ENCODE assay signal across 11 cellular contexts in genomic region chr11:69122337-69122641, GRCh38. TPM values are rescaled to one million over a fixed set of nuclear protein-coding genes. Genes with fewer than 3 reads are reported as not detected.
DNase-seq lines count a peak whose midpoint lies in the region; ATAC-seq, FAIRE-seq and TF ChIP-seq lines count a peak whose summit lies in the region.
"Had no signal": no experiment of that assay in that cellular context is flagged by ENCODE, and none has a peak within 500 bp of the region (broad histone marks: within the 10 kb centered on the region; RNA-seq: fewer than 3 reads in every experiment).

No MANE protein-coding gene starts in this region.

- ATAC-seq in activated T-helper 17 cell treated with anti-CD3 and anti-CD28 coated beads, Interleukin-2, amount 50 U/mL, for 72 hours (replicated peaks) = no peak

- H3K4me2 ChIP-seq in keratinocyte (ENCODE audit: control insufficient read depth, extremely low read depth, insufficient read depth, low read depth, low read length) = peak overlapping the region; percentile 81

- no peaks in the 10 kb centered on the region for H4K20me1 ChIP-seq in keratinocyte (ENCODE audit: control insufficient read depth, extremely low read depth, insufficient read depth, low read length)

- intact Hi-C loops in stomach (cut with DNase I; ENCODE audit: low total_unique reads) = no loop called here

- H3K27me3 Mint-ChIP-seq in activated T-helper 17 cell treated with anti-CD3 and anti-CD28 coated beads, Interleukin-2, amount 50 U/mL, for 72 hours = no peaks in the 10 kb centered on the region

- no peak for TF ChIP-seq CTCF in keratinocyte (optimal IDR thresholded peaks at IDR 0.05 in 1 of 3, IDR thresholded peaks at IDR 0.05 in 1 of 3, conservative IDR thresholded peaks at IDR 0.05 in 1 of 3; ENCODE audit: extremely low read depth in 1 of 3, insufficient read depth in 2 of 3, low read length in 3 of 3)
- no peak for TF ChIP-seq CTCF in stomach (IDR thresholded peaks at IDR 0.05)

- H3K27me3 ChIP-seq in keratinocyte (ENCODE audit: control insufficient read depth, extremely low read depth, insufficient read depth, low read length) (no peaks in the 10 kb centered on the region), stomach (no peaks in the 10 kb centered on the region), MG63 (no peaks in the 10 kb centered on the region)

- H3K27ac Mint-ChIP-seq in activated T-helper 17 cell treated with anti-CD3 and anti-CD28 coated beads, Interleukin-2, amount 50 U/mL, for 72 hours = no peak overlapping the region
- H3K27ac Mint-ChIP-seq: nephron progenitor cell had no signal

- no peak overlapping the region for H3K9ac ChIP-seq in keratinocyte (ENCODE audit: control insufficient read depth, extremely low read depth, insufficient read depth, low read length)

- no peak for FAIRE-seq in keratinocyte (lab: Jason Lieb, UNC)

- H3K4me1 Mint-ChIP-seq in activated T-helper 17 cell treated with anti-CD3 and anti-CD28 coated beads, Interleukin-2, amount 50 U/mL, for 72 hours = peaks cover 11% of the 10 kb centered on the region

- H3K4me3 Mint-ChIP-seq in activated T-helper 17 cell treated with anti-CD3 and anti-CD28 coated beads, Interleukin-2, amount 50 U/mL, for 72 hours = peak overlapping the region; percentile 46

- H3K4me1 ChIP-seq in keratinocyte (ENCODE audit: control insufficient read depth, extremely low read depth, insufficient read depth, low read length) (peaks cover 31% of the 10 kb centered on the region), stomach (peaks cover 35 to 51% (median 44%) of the 10 kb centered on the region in 4 donors)

- H3K9me1 ChIP-seq in keratinocyte (ENCODE audit: control insufficient read depth, extremely low read depth, insufficient read depth, low read length) = no peaks in the 10 kb centered on the region

- H3K36me3 Mint-ChIP-seq in activated T-helper 17 cell treated with anti-CD3 and anti-CD28 coated beads, Interleukin-2, amount 50 U/mL, for 72 hours (ENCODE audit: low read depth) = no peaks in the 10 kb centered on the region

- no peaks in the 10 kb centered on the region for H3K9me3 Mint-ChIP-seq in activated T-helper 17 cell treated with anti-CD3 and anti-CD28 coated beads, Interleukin-2, amount 50 U/mL, for 72 hours

- H2AFZ ChIP-seq in keratinocyte (ENCODE audit: control insufficient read depth, low read length) = peak overlapping the region; percentile 54

- DNase-seq in activated CD4-positive, CD25-positive, alpha-beta regulatory T cell treated with anti-CD3 and anti-CD28 coated beads, Interleukin-2, amount 50 U/mL, for 72 hours = peak; percentile 13
- no peak for DNase-seq in activated CD4-positive, CD25-positive, alpha-beta regulatory T cell (lab: John Stamatoyannopoulos, UW)
- DNase-seq in keratinocyte (ENCODE audit: low read depth, low spot score) (peak; percentile 28), stomach (no peak), GF-D8 (lab: John Stamatoyannopoulos, UW) (no peak), NCI-H1694 (lab: John Stamatoyannopoulos, UW) (no peak), MG63 (no peak)
- DNase-seq: hippocampal formation, NCI-H1092 treated with DMSO at 0.1 percent for 48 hours had no signal

- dilution Hi-C loops in keratinocyte (cut with MboI; ENCODE audit: extremely low pct_ligation_motif_present, low sequenced_read_pairs) = loop anchor here (25.0 kb wide), 1 partner anchor 115 kb away; no protein-coding TSS in a partner anchor

- H3K9me3 ChIP-seq in keratinocyte (ENCODE audit: control insufficient read depth, low read depth, low read length) = peaks cover 4% of the 10 kb centered on the region
- peaks cover 0 to 7% (median 5%) of the 10 kb centered on the region in 4 donors for H3K9me3 ChIP-seq in stomach
- no peaks in the 10 kb centered on the region; the same call in 1 of the 2 replicates for H3K9me3 ChIP-seq in MG63

- H3K27ac ChIP-seq in keratinocyte (ENCODE audit: control insufficient read depth, insufficient read depth, low read length) (peak overlapping the region; percentile 49), stomach (peak overlapping the region; percentile 82 to 86 (median 84))

- H3K79me2 ChIP-seq in keratinocyte (ENCODE audit: control insufficient read depth, insufficient read depth, low read length) = no peaks in the 10 kb centered on the region

- 35 to 57% (median 55%) methylated on average over 5 to 9 of the region's 9 CpGs for WGBS in stomach, 5 donors

- H3K4me3 ChIP-seq in keratinocyte (ENCODE audit: control insufficient read depth in 2 of 3, extremely low read depth in 1 of 3, insufficient read depth in 2 of 3, low read depth in 1 of 3, low read length in 3 of 3) (no peak overlapping the region), stomach (no peak overlapping the region), MG63 (no peak overlapping the region)

- TF ChIP-seq EP300 in stomach (IDR thresholded peaks at IDR 0.05) = no peak

- TF ChIP-seq POLR2A in stomach (IDR thresholded peaks at IDR 0.05) = no peak

- H3K36me3 ChIP-seq in keratinocyte (ENCODE audit: control insufficient read depth in 2 of 2, extremely low read depth in 1 of 2, insufficient read depth in 2 of 2, low read length in 2 of 2) (no peaks in the 10 kb centered on the region), stomach (no peaks in the 10 kb centered on the region), MG63 (no peaks in the 10 kb centered on the region)

RNA-seq across cellular contexts. Expression of gene SMIM38, which starts 33.4 kb away (rescaled TPM):
- total RNA-seq in activated T-helper 17 cell treated with anti-CD3 and anti-CD28 coated beads, Interleukin-2, amount 50 U/mL, for 72 hours = 1 to 10 TPM in 1 of 2 donors, under 1 TPM in 1; 0.26 to 4.7 TPM
- polyA plus RNA-seq in keratinocyte (not detected in 3 replicates), stomach (10 to 100 TPM in 1 of 3 donors, 1 to 10 TPM in 2; 1.9 to 22.7 (median 8.1) TPM)
- polyA plus RNA-seq in keratinocyte (2011; ENCODE audit: low read depth) = 0.16 TPM
- polyA plus RNA-seq in keratinocyte (2011; cell fraction: cytosol; rRNA removed) = not detected in 2 replicates
- polyA plus RNA-seq in keratinocyte (2011; cell fraction: nucleus; rRNA removed) = 0.04 and 0.07 TPM in 2 replicates
- polyA plus RNA-seq in keratinocyte (2012; ENCODE audit: low replicate concordance) = 0.20 TPM in 1 of 2 replicates, not detected in the other
- polyA minus RNA-seq in keratinocyte = not detected in 3 replicates
- not detected for polyA minus RNA-seq in keratinocyte (2011; cell fraction: cytosol; rRNA and poly(A)+ RNA removed)
- polyA minus RNA-seq in keratinocyte (2011; cell fraction: nucleus; rRNA and poly(A)+ RNA removed) = not detected in 2 replicates
- total RNA-seq in stomach = 10 to 100 TPM in 2 of 5 donors, 1 to 10 TPM in 2, not detected in 1; 1.2 to 31.2 (median 14.7) TPM
- total RNA-seq in MG63 (2014; rRNA removed; shearing (Covaris generic); ENCODE audit: low replicate concordance) = not detected in 2 replicates

Comparison
In these comparisons a context has a peak if more than half of its experiments do, and no peak if none do; other contexts are left out.
1. DNase-seq: peak in activated CD4-positive, CD25-positive, alpha-beta regulatory T cell treated with anti-CD3 and anti-CD28 coated beads, Interleukin-2, amount 50 U/mL, for 72 hours (single experiment) and keratinocyte (single experiment); none in activated CD4-positive, CD25-positive, alpha-beta regulatory T cell (0 of 4), stomach (single experiment), GF-D8 (single experiment), NCI-H1694 (single experiment) and MG63 (single experiment).